In the genomic region with DNA sequence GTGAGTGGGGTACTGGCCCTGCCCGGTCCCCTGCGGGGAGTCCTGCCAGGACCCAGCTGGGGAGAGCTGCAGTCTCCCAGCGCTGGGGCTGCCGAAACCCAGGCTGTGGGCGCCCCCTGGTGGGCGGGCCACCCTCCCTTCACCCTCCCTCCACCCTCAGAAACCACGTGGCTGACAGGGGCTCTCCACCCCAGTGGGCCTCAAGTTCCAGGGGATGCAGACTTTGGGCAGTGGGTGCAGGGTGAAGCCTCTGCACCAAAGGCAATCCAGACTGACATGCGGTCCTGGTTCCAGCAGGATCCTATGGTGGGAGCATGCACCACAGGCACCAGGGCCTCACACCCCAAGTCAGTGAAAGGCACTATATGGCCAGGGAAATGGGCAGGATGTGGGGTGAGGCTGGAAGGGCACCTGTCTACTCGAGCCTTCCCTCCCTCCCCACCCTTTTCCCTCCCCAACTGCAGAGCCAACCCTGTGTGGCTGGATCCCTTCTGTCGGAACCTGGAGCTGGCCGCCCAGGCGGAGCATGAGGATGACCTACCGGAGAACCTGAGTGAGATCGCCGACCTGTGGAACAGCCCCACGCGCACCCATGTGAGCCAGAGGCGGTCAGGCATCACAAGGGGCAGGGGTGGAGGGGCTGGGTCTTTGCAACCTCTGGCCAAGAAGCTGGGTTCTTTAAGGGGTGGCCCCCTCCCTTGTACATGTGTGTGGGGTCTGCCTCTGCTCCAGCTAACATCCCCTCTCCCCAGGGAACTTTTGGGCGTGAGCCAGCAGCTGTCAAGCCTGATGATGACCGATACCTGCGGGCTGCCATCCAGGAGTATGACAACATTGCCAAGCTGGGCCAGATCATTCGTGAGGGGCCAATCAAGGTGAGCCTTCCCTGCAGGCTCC, we compare ENCODE assay signal across 8 cellular contexts. TPM values are rescaled to one million over a fixed set of nuclear protein-coding genes. Genes with fewer than 3 reads are reported as not detected.
DNase-seq lines count a peak whose midpoint lies in the region; ATAC-seq and TF ChIP-seq lines count a peak whose summit lies in the region.

No MANE protein-coding gene starts in this region.

- WGBS in right lobe of liver (ENCODE audit: insufficient coverage, low coverage, low lambda C conversion rate, missing lambda C conversion rate) = 35% methylated on average over 15 of the region's 22 CpGs

- H3K36me3 ChIP-seq in right lobe of liver = peaks cover 0 to 21% (median 13%) of the 10 kb centered on the region in 4 donors

- no peak overlapping the region for H3K4me3 ChIP-seq in right lobe of liver

- intact Hi-C loops in CD14-positive monocyte (cut with micrococcal nuclease) = loop anchor here (5.0 to 10.0 kb wide), 2 partner anchors 85 to 497 kb away; a partner anchor contains a TSS
- intact Hi-C loops in right lobe of liver (cut with DNase I) = loop anchor here (10.0 kb wide), 4 partner anchors 83 to 507 kb away; a partner anchor contains a TSS

- H3K4me1 Mint-ChIP-seq in CD14-positive monocyte = peaks cover 64% of the 10 kb centered on the region
- no peaks in the 10 kb centered on the region for H3K4me1 Mint-ChIP-seq in central memory CD8-positive, alpha-beta T cell

- H3K27me3 ChIP-seq in right lobe of liver = no peaks in the 10 kb centered on the region

- H3K27me3 Mint-ChIP-seq in CD14-positive monocyte (ENCODE audit: low read depth in 3 of 3) = peaks cover 0 to 4% (median 0%) of the 10 kb centered on the region in 3 donors
- no peaks in the 10 kb centered on the region for H3K27me3 Mint-ChIP-seq in central memory CD8-positive, alpha-beta T cell

- peak overlapping the region in 5 of 7 donors; percentile 53 to 78 (median 58) for H3K27ac Mint-ChIP-seq in CD14-positive monocyte
- H3K27ac Mint-ChIP-seq in central memory CD8-positive, alpha-beta T cell (ENCODE audit: low read depth) = no peak overlapping the region

- no peaks in the 10 kb centered on the region for H3K9me3 ChIP-seq in right lobe of liver

- TF ChIP-seq POLR2A in right lobe of liver (IDR thresholded peaks at IDR 0.05) = no peak

- peaks cover 75 to 81% of the 10 kb centered on the region in 2 donors for H3K36me3 Mint-ChIP-seq in CD14-positive monocyte
- H3K36me3 Mint-ChIP-seq in central memory CD8-positive, alpha-beta T cell (ENCODE audit: insufficient read depth) = peaks cover 5% of the 10 kb centered on the region

- peak; percentile 85 for TF ChIP-seq CTCF in CD14-positive monocyte (IDR thresholded peaks at IDR 0.05)
- peak; percentile 81 to 90 (median 85) for TF ChIP-seq CTCF in right lobe of liver (IDR thresholded peaks at IDR 0.05)

- H3K4me1 ChIP-seq in right lobe of liver = no peaks in the 10 kb centered on the region

- ATAC-seq in GM19452 (IDR thresholded peaks at IDR 0.05; ENCODE audit: unreplicated experiment) = peak; percentile 51
- ATAC-seq in central memory CD8-positive, alpha-beta T cell (replicated peaks; ENCODE audit: extremely low read depth, poor library complexity, severe bottlenecking) = peak; percentile 95
- ATAC-seq in right lobe of liver = peak; percentile 77 to 88 (median 84)

- no peak overlapping the region for H3K27ac ChIP-seq in right lobe of liver

- DNase-seq in CD14-positive monocyte (ENCODE audit: low spot score) (no peak), NCI-H1092 treated with DMSO at 0.1 percent for 48 hours (lab: John Stamatoyannopoulos, UW) (peak; percentile 54), right lobe of liver (peak; percentile 73 to 83 (median 76)), amniotic stem cell (lab: John Stamatoyannopoulos, UW) (no peak)
- peak; percentile 75 for DNase-seq in activated CD4-positive, alpha-beta T cell treated with anti-CD3 and anti-CD28 coated beads for 24 hours (ENCODE audit: low read depth in 2 of 2)
- peak; percentile 61 to 75 for DNase-seq in central memory CD8-positive, alpha-beta T cell (ENCODE audit: low spot score in 2 of 2)
- DNase-seq in stimulated activated CD8-positive, alpha-beta memory T cell treated with anti-CD3 and anti-CD28 coated beads, Interleukin-12 subunit alpha, Interleukin-12 subunit beta, amount 100 ng/mL, for 24 hours (ENCODE audit: extremely low read depth) = peak; percentile 56

- H3K4me3 Mint-ChIP-seq in CD14-positive monocyte = no peak overlapping the region
- no peak overlapping the region for H3K4me3 Mint-ChIP-seq in central memory CD8-positive, alpha-beta T cell

- H3K9me3 Mint-ChIP-seq in CD14-positive monocyte = peaks cover 0 to 2% (median 0%) of the 10 kb centered on the region in 7 donors
- H3K9me3 Mint-ChIP-seq in central memory CD8-positive, alpha-beta T cell = no peaks in the 10 kb centered on the region

RNA-seq across cellular contexts. Expression of a gene that starts 38.8 kb away (rescaled TPM):
- polyA plus RNA-seq in CD14-positive monocyte = 1,000 to 10,000 TPM; 7,346 to 8,673 TPM
- total RNA-seq in right lobe of liver = 100 to 1,000 TPM; 520 to 743 (median 570) TPM

RNA-seq across cellular contexts. Expression of a gene that starts 38.9 kb away (rescaled TPM):
- 1,000 to 10,000 TPM in 1 of 2 donors, 100 to 1,000 TPM in 1; 801 to 1,133 TPM for polyA plus RNA-seq in CD14-positive monocyte
- total RNA-seq in right lobe of liver = 10 to 100 TPM in 3 of 6 experiments, 1 to 10 TPM in 3; 6.1 to 17.1 (median 10.1) TPM

Comparison
In these comparisons a context has a peak if more than half of its experiments do, and no peak if none do; other contexts are left out.
1. DNase-seq: peak in NCI-H1092 treated with DMSO at 0.1 percent for 48 hours (single experiment), activated CD4-positive, alpha-beta T cell treated with anti-CD3 and anti-CD28 coated beads for 24 hours (2 of 2), central memory CD8-positive, alpha-beta T cell (2 of 2), right lobe of liver (3 of 3) and stimulated activated CD8-positive, alpha-beta memory T cell treated with anti-CD3 and anti-CD28 coated beads, Interleukin-12 subunit alpha, Interleukin-12 subunit beta, amount 100 ng/mL, for 24 hours (single experiment); none in CD14-positive monocyte (single experiment) and amniotic stem cell (single experiment).
2. Peak in every context shown above with its lines, with median percentiles within 50 percentile points of each other: ATAC-seq.